Comparison of ENCODE assay signal across 31 cellular contexts in genomic region chr14:104475802-104476201, GRCh38.
"Had no signal": no experiment of that assay in that cellular context is flagged by ENCODE, and none has a peak within 500 bp of the region (broad histone marks: within the 10 kb centered on the region; RNA-seq: fewer than 3 reads in every experiment).

No MANE protein-coding gene starts in this region.

- H3K36me3 ChIP-seq: adrenal gland, ascending aorta, brain microvascular endothelial cell, breast epithelium, cardiac muscle cell had no signal

- H3K9me3 ChIP-seq: adrenal gland, ascending aorta, body of pancreas had no signal

- H3K4me3 ChIP-seq: adrenal gland, ascending aorta, body of pancreas, breast epithelium, cardiac muscle cell had no signal

- DNase-seq: activated effector memory CD4-positive, alpha-beta T cell treated with anti-CD3 and anti-CD28 coated beads, Interleukin-2, amount 50 U/mL, for 16 hours; activated effector memory CD4-positive, alpha-beta T cell treated with Interleukin-2 at 50 U/mL for 16 hours; activated gamma-delta T cell; activated gamma-delta T cell treated with Interleukin-2 at 50 U/mL for 16 hours; activated naive CD4-positive, alpha-beta T cell; activated naive CD4-positive, alpha-beta T cell treated with anti-CD3 and anti-CD28 coated beads for 36 hours; activated naive CD4-positive, alpha-beta T cell treated with anti-CD3 and anti-CD28 coated beads, Interleukin-2, amount 10 ng/mL, durations not matched to agents 7 days and 5 days; activated naive CD4-positive, alpha-beta T cell treated with anti-CD3 and anti-CD28 coated beads, Interleukin-2, amount 50 U/mL, for 16 hours; activated naive CD4-positive, alpha-beta T cell treated with Interleukin-2 at 50 U/mL for 16 hours; activated naive CD8-positive, alpha-beta T cell treated with anti-CD3 and anti-CD28 coated beads for 36 hours; activated naive CD8-positive, alpha-beta T cell treated with anti-CD3 and anti-CD28 coated beads, Interleukin-2, amount 10 ng/mL, durations not matched to agents 7 days and 5 days; activated naive CD8-positive, alpha-beta T cell treated with anti-CD3 and anti-CD28 coated beads, Interleukin-2, amount 50 U/mL, for 24 hours; activated T-cell treated with anti-CD3 and anti-CD28 coated beads, Interleukin-2, amount 50 U/mL, for 24 hours; activated T-cell treated with anti-CD3 and anti-CD28 coated beads, Interleukin-2, amount 50 U/mL, for 4 hours; activated T-cell treated with anti-CD3 and anti-CD28 coated beads, Interleukin-2, amount 50 U/mL, for 48 hours; activated T-cell treated with anti-CD3 and anti-CD28 coated beads, Interleukin-2, amount 50 U/mL, for 72 hours; adrenal gland; amniotic stem cell; amygdala; anterior cingulate cortex; aorta; body of pancreas; brain microvascular endothelial cell; caudate nucleus; central memory CD4-positive, alpha-beta T cell; cerebellar nuclear complex had no signal

- ATAC-seq: activated naive CD4-positive, alpha-beta T cell treated with anti-CD3 and anti-CD28 coated beads, Interleukin-2, amount 50 U/mL, for 72 hours; activated naive CD8-positive, alpha-beta T cell treated with anti-CD3 and anti-CD28 coated beads, Interleukin-2, amount 50 U/mL, for 24 hours; activated T-cell treated with anti-CD3 and anti-CD28 coated beads, Interleukin-2, amount 50 U/mL, for 4 hours; activated T-cell treated with anti-CD3 and anti-CD28 coated beads, Interleukin-2, amount 50 U/mL, for 72 hours; activated T-helper 17 cell treated with anti-CD3 and anti-CD28 coated beads, Interleukin-2, amount 50 U/mL, for 72 hours; body of pancreas had no signal

- H3K27me3 ChIP-seq: adrenal gland, ascending aorta, body of pancreas, brain microvascular endothelial cell, cardiac muscle cell had no signal

- H3K4me1 ChIP-seq: adrenal gland, ascending aorta, body of pancreas, breast epithelium had no signal

- H3K27ac ChIP-seq: adrenal gland, ascending aorta, body of pancreas, brain microvascular endothelial cell, breast epithelium, cardiac muscle cell had no signal
